ENCODE assay signal across 17 cellular contexts in the genomic region with DNA sequence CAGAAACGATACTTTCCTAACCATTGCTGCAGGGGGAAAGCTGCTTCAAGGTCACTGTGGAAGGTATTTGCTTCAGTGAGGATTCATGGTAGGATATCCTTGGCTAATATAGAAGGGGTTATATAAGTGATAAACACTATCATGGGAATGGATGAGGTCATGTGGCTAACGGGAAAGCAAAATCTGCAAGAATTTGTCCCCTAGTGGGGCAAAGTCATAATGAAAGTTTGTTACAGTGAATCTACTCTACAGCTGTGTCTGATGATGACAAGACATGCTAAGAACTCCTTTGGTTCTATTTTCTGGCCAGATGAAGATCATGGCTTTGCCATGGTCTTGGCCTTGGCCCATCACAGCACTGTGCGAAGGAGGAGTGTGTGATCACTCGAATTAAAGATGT. TPM values are rescaled to one million over a fixed set of nuclear protein-coding genes. Genes with fewer than 3 reads are reported as not detected.
DNase-seq lines count a peak whose midpoint lies in the region; ATAC-seq, FAIRE-seq and TF ChIP-seq lines count a peak whose summit lies in the region.
"Had no signal": no experiment of that assay in that cellular context is flagged by ENCODE, and none has a peak within 500 bp of the region (broad histone marks: within the 10 kb centered on the region; RNA-seq: fewer than 3 reads in every experiment).

No MANE protein-coding gene starts in this region.

- TF ChIP-seq RAD21 in GM12878 (IDR thresholded peaks at IDR 0.05; ENCODE audit: insufficient read depth, low read depth, low read length): peak; percentile 38

- FAIRE-seq in GM12878 (lab: Jason Lieb, UNC): no peak
- FAIRE-seq: D721Med had no signal

- peak overlapping the region; percentile 66 for H3K4me2 ChIP-seq in GM12878 (ENCODE audit: control insufficient read depth, insufficient read depth)

- WGBS in GM12878 (ENCODE audit: insufficient coverage, insufficient replicate concordance, low lambda C conversion rate, missing lambda C conversion rate): 3% methylated on average over 4 of the region's 4 CpGs

- RAD21 ChIA-PET in GM12878 (lab: Charles Lee; ENCODE audit: unreplicated experiment): interaction anchor here (0.9 to 7.4 kb wide), 32 partner anchors 12 to 332 kb away, joined by 3 to 308 read pairs (median 20); a partner anchor contains a TSS

- in situ Hi-C loops in GM12878 (cut with MboI): loop anchor here (5.0 kb wide), 2 partner anchors 269 to 324 kb away; no protein-coding TSS in a partner anchor

- H3K79me2 ChIP-seq in GM12878 (ENCODE audit: control insufficient read depth, insufficient read depth, low read length): no peaks in the 10 kb centered on the region
- H3K79me2 ChIP-seq: parathyroid adenoma had no signal

- CTCF ChIA-PET in GM12878 (lab: Yijun Ruan, JAX): interaction anchor here (0.7 to 8.8 kb wide), 23 partner anchors 8 to 327 kb away, joined by 3 to 361 read pairs (median 49); no protein-coding TSS in a partner anchor

- ATAC-seq in GM18508 (IDR thresholded peaks at IDR 0.05; ENCODE audit: insufficient read depth, unreplicated experiment) (peak; percentile 36), GM21381 (IDR thresholded peaks at IDR 0.05; ENCODE audit: unreplicated experiment) (peak; percentile 38), HG03064 (IDR thresholded peaks at IDR 0.05; ENCODE audit: low read depth, unreplicated experiment) (peak; percentile 41), GM12878 (peak; percentile 54), left colon (no peak)
- ATAC-seq: effector memory CD8-positive, alpha-beta T cell; heart right ventricle; lower lobe of right lung; T-cell had no signal

- H3K9ac ChIP-seq in GM12878 (ENCODE audit: control insufficient read depth, insufficient read depth, low read length): no peak overlapping the region
- H3K9ac ChIP-seq: parathyroid adenoma had no signal

- H3K27ac ChIP-seq in GM12878 (ENCODE audit: control insufficient read depth, insufficient read depth): 0 out of 2 replicates have a peak overlapping the region, but pooled peaks have one; percentile 18
- no peak overlapping the region for H3K27ac ChIP-seq in WERI-Rb-1
- H3K27ac ChIP-seq in ascending aorta: no peak overlapping the region
- H3K27ac ChIP-seq: heart right ventricle, lower lobe of right lung, parathyroid adenoma, suprapubic skin had no signal

- DNase-seq in GM12878 (ENCODE audit: low read depth, low spot score) (no peak), left colon (no peak), WERI-Rb-1 (no peak), ascending aorta (ENCODE audit: low spot score in 2 of 2) (no peak), SW480 (ENCODE audit: low spot score) (no peak)
- DNase-seq: effector memory CD8-positive, alpha-beta T cell; heart right ventricle; lower lobe of right lung; NCI-H1105; NCI-H82; T-cell had no signal

- no peaks in the 10 kb centered on the region for H4K20me1 ChIP-seq in GM12878 (ENCODE audit: control insufficient read depth, insufficient read depth)

- H3K9me3 ChIP-seq in GM12878 (replicated peaks; ENCODE audit: control insufficient read depth, insufficient read depth, low read length) (no peaks in the 10 kb centered on the region), WERI-Rb-1 (ENCODE audit: severe bottlenecking) (no peaks in the 10 kb centered on the region), ascending aorta (no peaks in the 10 kb centered on the region)
- H3K9me3 ChIP-seq: heart right ventricle, lower lobe of right lung, suprapubic skin had no signal

- H3K4me3 ChIP-seq in GM12878: no peak overlapping the region
- H3K4me3 ChIP-seq in WERI-Rb-1 (ENCODE audit: low read depth, low read length): no peak overlapping the region
- H3K4me3 ChIP-seq in ascending aorta: no peak overlapping the region
- H3K4me3 ChIP-seq: heart right ventricle, lower lobe of right lung, suprapubic skin had no signal

- H3K27me3 ChIP-seq in GM12878 (replicated peaks in 1 of 2; ENCODE audit: control insufficient read depth in 2 of 2, insufficient read depth in 2 of 2, low read length in 1 of 2): no peaks in the 10 kb centered on the region
- H3K27me3 ChIP-seq in WERI-Rb-1 (ENCODE audit: insufficient read depth, low read depth, severe bottlenecking): no peaks in the 10 kb centered on the region
- no peaks in the 10 kb centered on the region for H3K27me3 ChIP-seq in ascending aorta
- H3K27me3 ChIP-seq: suprapubic skin had no signal

- peaks cover 18% of the 10 kb centered on the region for H3K4me1 ChIP-seq in GM12878 (ENCODE audit: control insufficient read depth, insufficient read depth, low read length)
- no peaks in the 10 kb centered on the region for H3K4me1 ChIP-seq in ascending aorta
- H3K4me1 ChIP-seq: heart right ventricle, lower lobe of right lung, parathyroid adenoma had no signal

- H2AFZ ChIP-seq in GM12878 (ENCODE audit: control insufficient read depth, low read depth, low read length): peak overlapping the region; percentile 76
- H2AFZ ChIP-seq: parathyroid adenoma had no signal

- TF ChIP-seq CTCF in GM12878 (IDR thresholded peaks at IDR 0.05 in 2 of 3, conservative IDR thresholded peaks at IDR 0.05 in 1 of 3; ENCODE audit: control insufficient read depth in 2 of 3, extremely low read depth in 1 of 3, insufficient read depth in 1 of 3, low read depth in 3 of 3, low read length in 3 of 3): peak in 1 of 3 experiments; percentile 34; a peak in 1 of 6 replicates
- TF ChIP-seq CTCF in WERI-Rb-1 (IDR thresholded peaks at IDR 0.05; ENCODE audit: low read depth, low read length): no peak
- no peak for TF ChIP-seq CTCF in ascending aorta (IDR thresholded peaks at IDR 0.05)

- SMC1A ChIA-PET in GM12878 (lab: Charles Lee; ENCODE audit: uncharacterized antibody, unreplicated experiment): interaction anchor here (0.7 to 8.5 kb wide), 34 partner anchors 12 to 320 kb away, joined by 3 to 242 read pairs (median 24); a partner anchor contains a TSS

- POLR2A ChIA-PET in GM12878 (lab: Charles Lee): interaction anchor here (0.7 to 5.5 kb wide), 19 partner anchors 10 to 318 kb away, joined by 3 to 67 read pairs (median 8); a partner anchor contains a TSS

- H3K36me3 ChIP-seq in GM12878 (ENCODE audit: control insufficient read depth in 2 of 2, insufficient read depth in 2 of 2, low read length in 1 of 2): no peaks in the 10 kb centered on the region
- no peaks in the 10 kb centered on the region for H3K36me3 ChIP-seq in WERI-Rb-1
- no peaks in the 10 kb centered on the region for H3K36me3 ChIP-seq in ascending aorta
- H3K36me3 ChIP-seq: heart right ventricle, lower lobe of right lung, suprapubic skin had no signal

- TF ChIP-seq EP300 in GM12878 (IDR thresholded peaks at IDR 0.05; ENCODE audit: borderline replicate concordance in 1 of 2, control insufficient read depth in 1 of 2, low read depth in 2 of 2, low read length in 2 of 2): no peak

- no TSS peak for BruUV-seq in GM12878 (replicated peaks; lab: Mats Ljungman, UMichigan)

- no peak for TF ChIP-seq POLR2A in GM12878 (IDR thresholded peaks at IDR 0.05; ENCODE audit: low read depth, low read length)

- intact Hi-C loops in GM12878 (cut with micrococcal nuclease; ENCODE audit: unreplicated experiment) (loop anchor here (2.0 to 5.0 kb wide), 3 partner anchors 30 to 164 kb away; no protein-coding TSS in a partner anchor), left colon (cut with DNase I, micrococcal nuclease) (loop anchor here in 1 of 2 donors (5.0 kb wide), 1 partner anchor 269 kb away; no protein-coding TSS in a partner anchor), ascending aorta (cut with DNase I) (loop anchor here (5.0 kb wide), 1 partner anchor 219 kb away; no protein-coding TSS in a partner anchor)

TF ChIP-seq in GM12878, 131 proteins besides CTCF, POLR2A, EP300 and RAD21 (continues in another document):
- TF ChIP-seq, protein P1, sequence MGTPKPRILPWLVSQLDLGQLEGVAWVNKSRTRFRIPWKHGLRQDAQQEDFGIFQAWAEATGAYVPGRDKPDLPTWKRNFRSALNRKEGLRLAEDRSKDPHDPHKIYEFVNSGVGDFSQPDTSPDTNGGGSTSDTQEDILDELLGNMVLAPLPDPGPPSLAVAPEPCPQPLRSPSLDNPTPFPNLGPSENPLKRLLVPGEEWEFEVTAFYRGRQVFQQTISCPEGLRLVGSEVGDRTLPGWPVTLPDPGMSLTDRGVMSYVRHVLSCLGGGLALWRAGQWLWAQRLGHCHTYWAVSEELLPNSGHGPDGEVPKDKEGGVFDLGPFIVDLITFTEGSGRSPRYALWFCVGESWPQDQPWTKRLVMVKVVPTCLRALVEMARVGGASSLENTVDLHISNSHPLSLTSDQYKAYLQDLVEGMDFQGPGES (IDR thresholded peaks at IDR 0.05): no peak
- TF ChIP-seq YY1 (IDR thresholded peaks at IDR 0.05; ENCODE audit: low read depth, low read length): no peak
- TF ChIP-seq FOS (IDR thresholded peaks at IDR 0.05; ENCODE audit: borderline replicate concordance, extremely low read depth, insufficient read length): no peak
- TF ChIP-seq CREB1 (IDR thresholded peaks at IDR 0.05; ENCODE audit: low read depth): 0 out of 2 replicates have a peak, but pooled peaks have one; percentile 45
- no peak for TF ChIP-seq ZZZ3 (IDR thresholded peaks at IDR 0.05; ENCODE audit: control insufficient read depth, insufficient read length, low read depth)

RNA-seq across cellular contexts. Expression of a gene that starts 13.8 kb away (rescaled TPM):
- total RNA-seq in GM12878 (2013; cell fraction: nucleolus; rRNA removed): not detected in 2 replicates
- total RNA-seq in GM12878 (2014; rRNA removed): 0.05 and 0.11 TPM in 2 replicates
- 0.14 and 0.36 TPM in 2 replicates for total RNA-seq in GM12878 (2014; rRNA removed; fragmentation: Illumina TruSeq; extraction: Trizol)
- total RNA-seq in GM12878 (2021): 0.13 and 0.18 TPM in 2 replicates
- polyA plus RNA-seq in GM12878 (2011; ENCODE audit: low read depth): not detected
- polyA plus RNA-seq in GM12878 (2011; rRNA removed): 0.57 and 2.6 TPM in 2 replicates
- polyA plus RNA-seq in GM12878 (2011; cell fraction: cytosol; rRNA removed): 0.18 and 0.27 TPM in 2 replicates
- polyA plus RNA-seq in GM12878 (2011; cell fraction: nucleus; rRNA removed): 0.19 and 0.49 TPM in 2 replicates
- not detected in 2 replicates for polyA plus RNA-seq in GM12878 (2012)
- polyA plus RNA-seq in GM12878 (2014; fragmentation: Illumina TruSeq; extraction: Trizol): 0.11 and 0.19 TPM in 2 replicates
- polyA plus RNA-seq in GM12878 (2014; fragmentation: Nextera tagmentation; extraction: Ambion mirVana): under 1 TPM; 0.10 to 0.11 TPM
- polyA plus RNA-seq in GM12878 (2014; rRNA removed): 0.11 and 0.24 TPM in 2 replicates
- polyA plus RNA-seq in GM12878 (2016; fragmentation: Nextera tagmentation; extraction: Ambion mirVana): not detected
- polyA minus RNA-seq in GM12878 (2011; rRNA and poly(A)+ RNA removed): 0.21 and 0.22 TPM in 2 replicates
- polyA minus RNA-seq in GM12878 (2011; cell fraction: cytosol; rRNA and poly(A)+ RNA removed): 2.7 TPM in 1 of 2 replicates, not detected in the other
- polyA minus RNA-seq in GM12878 (2011; cell fraction: nucleus; rRNA and poly(A)+ RNA removed): not detected in 2 replicates
- not detected for total RNA-seq in left colon
- total RNA-seq in ascending aorta: not detected
- total RNA-seq: heart right ventricle, lower lobe of right lung, suprapubic skin, T-cell had no signal
- polyA plus RNA-seq: heart right ventricle had no signal
